ENCODE assay signal across 22 cellular contexts in the genomic region with DNA sequence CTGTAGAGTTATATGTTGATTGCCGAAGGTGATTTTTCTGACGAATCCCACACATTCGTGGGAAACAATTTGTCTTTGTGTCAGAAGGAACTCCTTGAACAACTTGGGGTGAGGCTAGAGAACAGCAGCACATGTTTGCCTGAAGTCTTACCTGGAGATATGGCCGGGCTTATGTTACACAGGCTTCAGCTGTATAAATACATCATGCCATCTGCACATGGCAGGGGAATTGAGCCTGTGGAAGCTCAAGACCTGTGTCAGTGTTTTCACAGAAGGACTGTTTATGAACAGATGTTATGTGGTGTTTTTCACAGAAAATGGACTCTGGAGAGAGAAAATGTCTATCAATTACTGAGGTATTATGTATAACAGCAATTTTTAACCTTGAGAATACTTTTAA.
"Had no signal": no experiment of that assay in that cellular context is flagged by ENCODE, and none has a peak within 500 bp of the region (broad histone marks: within the 10 kb centered on the region; RNA-seq: fewer than 3 reads in every experiment).

No MANE protein-coding gene starts in this region.

- DNase-seq: activated CD4-positive, alpha-beta memory T cell treated with anti-CD3 and anti-CD28 coated beads, Interleukin-2, amount 10 ng/mL, durations not matched to agents 7 days and 5 days; activated CD4-positive, alpha-beta T cell treated with anti-CD3 and anti-CD28 coated beads, Interleukin-2, amount 10 ng/mL, durations not matched to agents 24 days and 14 days; activated effector memory CD4-positive, alpha-beta T cell treated with Interleukin-2 at 50 U/mL for 16 hours; activated naive CD4-positive, alpha-beta T cell treated with anti-CD3 and anti-CD28 coated beads for 36 hours; activated naive CD8-positive, alpha-beta T cell treated with anti-CD3 and anti-CD28 coated beads, Interleukin-2, amount 10 ng/mL, durations not matched to agents 7 days and 5 days; activated T-cell treated with anti-CD3 and anti-CD28 coated beads, Interleukin-2, amount 50 U/mL, for 72 hours; amniotic stem cell; kidney; naive B cell; spleen; stimulated activated CD4-positive, alpha-beta T cell treated with anti-CD3 and anti-CD28 coated beads, Interleukin-4, amount 100 ng/mL, for 1 hour; stimulated activated naive CD4-positive, alpha-beta T cell had no signal

- H3K36me3 Mint-ChIP-seq: activated naive CD8-positive, alpha-beta T cell treated with anti-CD3 and anti-CD28 coated beads, Interleukin-2, amount 10 ng/mL, durations not matched to agents 7 days and 5 days; naive B cell; type B pancreatic cell had no signal

- H3K4me1 Mint-ChIP-seq: activated CD4-positive, alpha-beta memory T cell treated with anti-CD3 and anti-CD28 coated beads, Interleukin-2, amount 10 ng/mL, durations not matched to agents 7 days and 5 days; activated CD4-positive, alpha-beta T cell treated with anti-CD3 and anti-CD28 coated beads, Interleukin-2, amount 10 ng/mL, durations not matched to agents 24 days and 14 days; activated naive CD8-positive, alpha-beta T cell treated with anti-CD3 and anti-CD28 coated beads, Interleukin-2, amount 10 ng/mL, durations not matched to agents 7 days and 5 days had no signal

- H3K36me3 ChIP-seq: prostate gland, spleen, thoracic aorta, vagina had no signal

- H3K9me3 Mint-ChIP-seq: activated CD4-positive, alpha-beta memory T cell treated with anti-CD3 and anti-CD28 coated beads, Interleukin-2, amount 10 ng/mL, durations not matched to agents 7 days and 5 days; activated CD4-positive, alpha-beta T cell treated with anti-CD3 and anti-CD28 coated beads, Interleukin-2, amount 10 ng/mL, durations not matched to agents 24 days and 14 days; activated naive CD4-positive, alpha-beta T cell treated with anti-CD3 and anti-CD28 coated beads for 36 hours; activated naive CD8-positive, alpha-beta T cell treated with anti-CD3 and anti-CD28 coated beads, Interleukin-2, amount 10 ng/mL, durations not matched to agents 7 days and 5 days; activated T-cell treated with anti-CD3 and anti-CD28 coated beads, Interleukin-2, amount 50 U/mL, for 72 hours; naive B cell; type B pancreatic cell had no signal

- H3K4me1 ChIP-seq: prostate gland, spleen, vagina had no signal

- H3K9me3 ChIP-seq: prostate gland, spleen, thoracic aorta, vagina had no signal

- H3K27me3 ChIP-seq: vagina had no signal

- H3K27ac ChIP-seq: coronary artery, epithelial cell of prostate, prostate gland, spleen, thoracic aorta, vagina, VCaP had no signal

- ATAC-seq: activated CD4-positive, CD25-positive, alpha-beta regulatory T cell treated with anti-CD3 and anti-CD28 coated beads, Interleukin-2, amount 50 U/mL, for 24 hours; activated T-cell treated with anti-CD3 and anti-CD28 coated beads, Interleukin-2, amount 50 U/mL, for 72 hours; left lobe of liver had no signal

- H3K4me3 ChIP-seq: coronary artery, lung, prostate gland, spleen, thoracic aorta, vagina had no signal

- H3K27ac Mint-ChIP-seq: activated CD4-positive, alpha-beta memory T cell treated with anti-CD3 and anti-CD28 coated beads, Interleukin-2, amount 10 ng/mL, durations not matched to agents 7 days and 5 days; activated CD4-positive, alpha-beta T cell treated with anti-CD3 and anti-CD28 coated beads, Interleukin-2, amount 10 ng/mL, durations not matched to agents 24 days and 14 days; activated naive CD4-positive, alpha-beta T cell treated with anti-CD3 and anti-CD28 coated beads for 36 hours; activated naive CD8-positive, alpha-beta T cell treated with anti-CD3 and anti-CD28 coated beads, Interleukin-2, amount 10 ng/mL, durations not matched to agents 7 days and 5 days; activated T-cell treated with anti-CD3 and anti-CD28 coated beads, Interleukin-2, amount 50 U/mL, for 72 hours; naive B cell; type B pancreatic cell had no signal

- H3K27me3 Mint-ChIP-seq: naive B cell, type B pancreatic cell had no signal

- H3K4me3 Mint-ChIP-seq: activated CD4-positive, alpha-beta memory T cell treated with anti-CD3 and anti-CD28 coated beads, Interleukin-2, amount 10 ng/mL, durations not matched to agents 7 days and 5 days; activated CD4-positive, alpha-beta T cell treated with anti-CD3 and anti-CD28 coated beads, Interleukin-2, amount 10 ng/mL, durations not matched to agents 24 days and 14 days; activated naive CD4-positive, alpha-beta T cell treated with anti-CD3 and anti-CD28 coated beads for 36 hours; activated naive CD8-positive, alpha-beta T cell treated with anti-CD3 and anti-CD28 coated beads, Interleukin-2, amount 10 ng/mL, durations not matched to agents 7 days and 5 days; activated T-cell treated with anti-CD3 and anti-CD28 coated beads, Interleukin-2, amount 50 U/mL, for 72 hours; naive B cell; type B pancreatic cell had no signal
